Comparison of ENCODE assay signal across 16 cellular contexts in the genomic region with DNA sequence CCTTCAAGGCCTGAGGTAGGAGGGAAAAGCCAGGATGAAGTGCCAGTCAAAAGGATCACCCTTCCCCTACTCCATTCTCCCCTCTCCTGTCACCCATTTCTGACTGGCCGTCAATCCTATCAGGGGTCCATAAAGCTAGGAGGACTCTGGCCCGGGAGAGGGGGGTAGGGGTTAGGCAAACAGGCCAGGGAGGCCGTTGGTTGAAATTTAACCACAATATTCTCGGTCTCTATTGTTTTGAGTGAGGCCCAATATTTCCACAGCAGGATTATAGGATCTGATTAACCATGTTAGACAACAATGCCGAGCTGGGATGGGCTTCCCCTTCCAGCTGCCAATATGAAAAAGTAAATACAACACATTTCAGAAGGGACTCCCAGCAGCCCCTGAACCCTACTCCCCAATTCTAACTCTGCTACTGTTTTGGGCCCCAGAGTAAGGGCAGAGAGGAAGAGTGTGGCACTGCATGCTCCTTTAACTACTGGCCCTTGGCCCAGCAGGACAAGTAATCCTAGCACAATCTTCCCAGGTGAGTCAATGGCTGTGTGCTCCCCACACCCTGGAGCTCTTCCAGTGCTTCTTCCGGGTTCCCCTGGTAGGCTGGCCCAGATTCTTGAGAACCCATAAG. TPM values are rescaled to one million over a fixed set of nuclear protein-coding genes. Genes with fewer than 3 reads are reported as not detected.
A peak's percentile ranks its signal among the peaks of the same experiment; 100 is the strongest.
DNase-seq lines count a peak whose midpoint lies in the region; ATAC-seq and TF ChIP-seq lines count a peak whose summit lies in the region.
"Had no signal": no experiment of that assay in that cellular context is flagged by ENCODE, and none has a peak within 500 bp of the region (broad histone marks: within the 10 kb centered on the region; RNA-seq: fewer than 3 reads in every experiment).

No MANE protein-coding gene starts in this region.

- DNase-seq in Daoy (ENCODE audit: low read depth) (peak; percentile 19), IMR-90 (peak; percentile 43), epithelial cell of esophagus (ENCODE audit: low read depth) (peak; percentile 77), lung (ENCODE audit: low spot score) (no peak), anterior cingulate cortex (lab: John Stamatoyannopoulos, UW) (no peak), G401 (ENCODE audit: low spot score) (no peak)
- DNase-seq in activated T-helper 2 cell treated with anti-CD3 and anti-CD28 coated beads, Interferon-gamma antibody, Interleukin-2, Interleukin-4, amounts not matched to agents 10 μg/mL and 5 μg/mL and 100 μg/mL, durations not matched to agents 14 hours and 24 hours and 36 hours (ENCODE audit: low spot score) = no peak
- no peak for DNase-seq in activated CD4-positive, alpha-beta T cell treated with anti-CD3 and anti-CD28 coated beads, Interleukin-2, amount 50 U/mL, for 48 hours
- DNase-seq: activated gamma-delta T cell; hippocampal formation; natural killer cell; NCI-H2081; NCI-H526; stimulated activated CD4-positive, alpha-beta T cell treated with anti-CD3 and anti-CD28 coated beads, Interleukin-15, amount 100 ng/mL, for 24 hours had no signal

- no peaks in the 10 kb centered on the region for H3K4me1 Mint-ChIP-seq in activated T-helper 2 cell treated with anti-CD3 and anti-CD28 coated beads, Interferon-gamma antibody, Interleukin-2, Interleukin-4, amounts not matched to agents 10 μg/mL and 5 μg/mL and 100 μg/mL, durations not matched to agents 14 hours and 24 hours and 36 hours (ENCODE audit: low read depth)
- H3K4me1 Mint-ChIP-seq: natural killer cell had no signal

- H3K14ac ChIP-seq in IMR-90 (replicated peaks; ENCODE audit: low read depth, low read length) = no peak overlapping the region

- H3K9me3 ChIP-seq in IMR-90 (ENCODE audit: control insufficient read depth, insufficient read depth, low read length) (no peaks in the 10 kb centered on the region), lung (ENCODE audit: control insufficient read depth in 2 of 2, insufficient read depth in 1 of 2, low read length in 1 of 2) (no peaks in the 10 kb centered on the region)

- peaks cover 3% of the 10 kb centered on the region for H3K36me3 ChIP-seq in IMR-90 (ENCODE audit: control insufficient read depth, insufficient read depth, low read length)
- peaks cover 0 to 6% of the 10 kb centered on the region in 2 donors for H3K36me3 ChIP-seq in lung (ENCODE audit: control insufficient read depth in 2 of 2, insufficient read depth in 2 of 2, low read length in 2 of 2)

- no TSS peak for BruUV-seq in IMR-90 (replicated peaks; lab: Mats Ljungman, UMichigan)

- H4K5ac ChIP-seq in IMR-90 (ENCODE audit: low read depth, low read length) = no peak overlapping the region

- intact Hi-C loops in IMR-90 (cut with micrococcal nuclease) = no loop called here
- intact Hi-C loops in activated T-helper 2 cell treated with anti-CD3 and anti-CD28 coated beads, Interferon-gamma antibody, Interleukin-2, Interleukin-4, amounts not matched to agents 10 μg/mL and 5 μg/mL and 100 μg/mL, durations not matched to agents 14 hours and 24 hours and 36 hours (cut with micrococcal nuclease) = loop anchor here (5.0 kb wide), 1 partner anchor 81 kb away; no protein-coding TSS in a partner anchor

- H4K8ac ChIP-seq in IMR-90 (ENCODE audit: low read depth in 2 of 2, low read length in 2 of 2) = no peak overlapping the region

- H2BK20ac ChIP-seq in IMR-90 (ENCODE audit: low read depth, low read length) = no peak overlapping the region

- ATAC-seq in IMR-90 (ENCODE audit: low read depth) = no peak
- ATAC-seq in lung (ENCODE audit: insufficient read depth, low FRiP score) = peak; percentile 57
- ATAC-seq: natural killer cell had no signal

- TF ChIP-seq CTCF in IMR-90 (conservative IDR thresholded peaks at IDR 0.05; ENCODE audit: low read depth, low read length) = no peak
- no peak for TF ChIP-seq CTCF in epithelial cell of esophagus (IDR thresholded peaks at IDR 0.05; ENCODE audit: insufficient read depth, low read depth, low read length, missing control alignments)
- TF ChIP-seq CTCF in lung (IDR thresholded peaks at IDR 0.05; ENCODE audit: control extremely low read depth, extremely low read depth) = no peak

- no peak overlapping the region for H2AK9ac ChIP-seq in IMR-90 (replicated peaks; ENCODE audit: low read depth, low read length, poor library complexity)

- no peaks in the 10 kb centered on the region for H3K9me1 ChIP-seq in IMR-90 (ENCODE audit: insufficient read depth, low read length)

- no peak overlapping the region for H2BK15ac ChIP-seq in IMR-90 (ENCODE audit: low read depth, low read length)

- H3K27me3 Mint-ChIP-seq in activated T-helper 2 cell treated with anti-CD3 and anti-CD28 coated beads, Interferon-gamma antibody, Interleukin-2, Interleukin-4, amounts not matched to agents 10 μg/mL and 5 μg/mL and 100 μg/mL, durations not matched to agents 14 hours and 24 hours and 36 hours (ENCODE audit: low read depth) = no peaks in the 10 kb centered on the region

- POLR2A ChIA-PET in IMR-90 (lab: Charles Lee; ENCODE audit: unreplicated experiment) = no interaction called here

- CTCF ChIA-PET in IMR-90 (lab: Yijun Ruan, JAX) = interaction anchor here (1.3 kb wide), 2 partner anchors 33 to 48 kb away, joined by 3 to 8 read pairs; no protein-coding TSS in a partner anchor

- no peak overlapping the region for H2BK120ac ChIP-seq in IMR-90 (ENCODE audit: low read depth, low read length)

- H3K27ac Mint-ChIP-seq in activated T-helper 2 cell treated with anti-CD3 and anti-CD28 coated beads, Interferon-gamma antibody, Interleukin-2, Interleukin-4, amounts not matched to agents 10 μg/mL and 5 μg/mL and 100 μg/mL, durations not matched to agents 14 hours and 24 hours and 36 hours = no peak overlapping the region
- H3K27ac Mint-ChIP-seq: dendritic cell treated with granulocyte-macrophage colony-stimulating factor and Interleukin-4, amounts not matched to agents 40 ng/mL and 50 ng/mL, for 4 days; natural killer cell had no signal

- H3K23ac ChIP-seq in IMR-90 (ENCODE audit: low read depth, low read length) = no peak overlapping the region; the same call in 1 of the 2 replicates

- no peaks in the 10 kb centered on the region for H4K20me1 ChIP-seq in IMR-90 (ENCODE audit: insufficient read depth, low read length)

- H3K36me3 Mint-ChIP-seq in activated T-helper 2 cell treated with anti-CD3 and anti-CD28 coated beads, Interferon-gamma antibody, Interleukin-2, Interleukin-4, amounts not matched to agents 10 μg/mL and 5 μg/mL and 100 μg/mL, durations not matched to agents 14 hours and 24 hours and 36 hours (ENCODE audit: low read depth) = no peaks in the 10 kb centered on the region

- no peak overlapping the region for H3K4me3 ChIP-seq in IMR-90 (ENCODE audit: insufficient read depth, low read depth, low read length)
- H3K4me3 ChIP-seq in epithelial cell of esophagus (ENCODE audit: low read length) = no peak overlapping the region
- H3K4me3 ChIP-seq in lung = no peak overlapping the region

- H3K9ac ChIP-seq in IMR-90 (ENCODE audit: low read depth, low read length) = no peak overlapping the region

- H2BK5ac ChIP-seq in IMR-90 (ENCODE audit: low read depth, low read length, poor library complexity, severe bottlenecking) = no peak overlapping the region

- H3K56ac ChIP-seq in IMR-90 (ENCODE audit: extremely low read depth, insufficient read depth, low read length) = no peak overlapping the region

- dilution Hi-C loops in IMR-90 (cut with HindIII; ENCODE audit: low sequenced_read_pairs, unreplicated experiment) = no loop called here

- H3K4me1 ChIP-seq in IMR-90 (ENCODE audit: control insufficient read depth, insufficient read depth, low read length) = no peaks in the 10 kb centered on the region
- H3K4me1 ChIP-seq in lung (ENCODE audit: control insufficient read depth in 2 of 2, insufficient read depth in 2 of 2, low read length in 2 of 2) = no peaks in the 10 kb centered on the region

- no peak overlapping the region for H3K4me2 ChIP-seq in IMR-90 (ENCODE audit: low read depth, low read length)

- H2AFZ ChIP-seq in IMR-90 (replicated peaks; ENCODE audit: low read length, poor library complexity) = no peak overlapping the region

- H3K9me3 Mint-ChIP-seq in activated T-helper 2 cell treated with anti-CD3 and anti-CD28 coated beads, Interferon-gamma antibody, Interleukin-2, Interleukin-4, amounts not matched to agents 10 μg/mL and 5 μg/mL and 100 μg/mL, durations not matched to agents 14 hours and 24 hours and 36 hours = no peaks in the 10 kb centered on the region
- H3K9me3 Mint-ChIP-seq: dendritic cell treated with granulocyte-macrophage colony-stimulating factor and Interleukin-4, amounts not matched to agents 40 ng/mL and 50 ng/mL, for 4 days; natural killer cell had no signal

- no peak overlapping the region for H3K4me3 Mint-ChIP-seq in activated T-helper 2 cell treated with anti-CD3 and anti-CD28 coated beads, Interferon-gamma antibody, Interleukin-2, Interleukin-4, amounts not matched to agents 10 μg/mL and 5 μg/mL and 100 μg/mL, durations not matched to agents 14 hours and 24 hours and 36 hours (ENCODE audit: low read depth)
- H3K4me3 Mint-ChIP-seq: dendritic cell treated with granulocyte-macrophage colony-stimulating factor and Interleukin-4, amounts not matched to agents 40 ng/mL and 50 ng/mL, for 4 days; natural killer cell had no signal

- no peak overlapping the region for H4K91ac ChIP-seq in IMR-90 (ENCODE audit: insufficient read depth, low read depth, low read length)

- H3K27ac ChIP-seq in IMR-90 (ENCODE audit: insufficient read depth, low read length) (no peak overlapping the region), lung (ENCODE audit: low read depth in 1 of 2, low read length in 1 of 2) (no peak overlapping the region)

- no peak overlapping the region for H3K18ac ChIP-seq in IMR-90 (ENCODE audit: low read depth, low read length)

- no peak for TF ChIP-seq POLR2A in IMR-90 (IDR thresholded peaks at IDR 0.05; ENCODE audit: low read depth, low read length)

- no peak overlapping the region for H3K4ac ChIP-seq in IMR-90 (ENCODE audit: low read depth, low read length)

- peaks cover under 1% of the 10 kb centered on the region; the same call in 1 of the 2 replicates for H3K27me3 ChIP-seq in IMR-90 (ENCODE audit: control insufficient read depth, insufficient read depth, low read length)
- no peaks in the 10 kb centered on the region for H3K27me3 ChIP-seq in lung (ENCODE audit: control insufficient read depth, insufficient read depth)

- WGBS in IMR-90 (ENCODE audit: extremely low coverage in 2 of 2, insufficient read length in 1 of 2), 2 experiments = 100% methylated on average over 1 of the region's 6 CpGs; no CpG with 5 or more reads in 1 of the 2 experiments
- 70 to 83% methylated on average over 6 of the region's 6 CpGs for WGBS in lung, 2 donors

- no peak for TF ChIP-seq RAD21 in IMR-90 (IDR thresholded peaks at IDR 0.05; ENCODE audit: low read length)

- H2AK5ac ChIP-seq in IMR-90 (ENCODE audit: low read depth, low read length) = no peak overlapping the region

- no peaks in the 10 kb centered on the region for H3K79me1 ChIP-seq in IMR-90 (ENCODE audit: low read depth in 1 of 2, low read length in 2 of 2)

- in situ Hi-C loops in IMR-90 (cut with MboI; ENCODE audit: low sequenced_read_pairs) = no loop called here
- in situ Hi-C loops in G401 (cut with HindIII; ENCODE audit: low sequenced_read_pairs) = no loop called here

RNA-seq across cellular contexts. Expression of gene IHH, which starts 10.6 kb away (rescaled TPM):
- total RNA-seq in Daoy (2014; rRNA removed; shearing (Covaris generic)) = not detected in 2 replicates
- total RNA-seq in IMR-90 (2012; rRNA removed) (not detected in 2 replicates), lung (1 to 10 TPM; 2.2 to 4.4 TPM)
- polyA plus RNA-seq in IMR-90 (2012; rRNA removed) (not detected in 2 replicates), lung (1 to 10 TPM in 1 of 2 donors, under 1 TPM in 1; 0.55 to 1.8 TPM)
- polyA plus RNA-seq in IMR-90 (2012; cell fraction: cytosol; rRNA removed) = 0.01 TPM in 1 of 2 replicates, not detected in the other
- 0.02 TPM in 1 of 2 replicates, not detected in the other for polyA plus RNA-seq in IMR-90 (2012; cell fraction: nucleus; rRNA removed; ENCODE audit: low replicate concordance)
- 0.09 TPM in 1 of 2 replicates, not detected in the other for total RNA-seq in activated T-helper 2 cell treated with anti-CD3 and anti-CD28 coated beads, Interferon-gamma antibody, Interleukin-2, Interleukin-4, amounts not matched to agents 10 μg/mL and 5 μg/mL and 100 μg/mL, durations not matched to agents 14 hours and 24 hours and 36 hours
- total RNA-seq in G401 (2014; rRNA removed; shearing (Covaris generic)) = not detected in 2 replicates
- total RNA-seq: fibroblast of lung, natural killer cell had no signal
- polyA plus RNA-seq: fibroblast of lung had no signal

RNA-seq across cellular contexts. Expression of gene CFAP65, which starts 30.0 kb away (rescaled TPM):
- 0.11 TPM in 1 of 2 replicates, not detected in the other for total RNA-seq in Daoy (2014; rRNA removed; shearing (Covaris generic))
- total RNA-seq in IMR-90 (2012; rRNA removed) (not detected in 2 replicates), lung (10 to 100 TPM; 10.3 to 16.5 TPM)
- polyA plus RNA-seq in IMR-90 (2012; rRNA removed) (not detected in 2 replicates), lung (1 to 10 TPM; 3.9 to 5.8 TPM)
- polyA plus RNA-seq in IMR-90 (2012; cell fraction: cytosol; rRNA removed) = not detected in 2 replicates
- 0.01 TPM in 1 of 2 replicates, not detected in the other for polyA plus RNA-seq in IMR-90 (2012; cell fraction: nucleus; rRNA removed; ENCODE audit: low replicate concordance)
- not detected in 2 replicates for total RNA-seq in activated T-helper 2 cell treated with anti-CD3 and anti-CD28 coated beads, Interferon-gamma antibody, Interleukin-2, Interleukin-4, amounts not matched to agents 10 μg/mL and 5 μg/mL and 100 μg/mL, durations not matched to agents 14 hours and 24 hours and 36 hours
- not detected in 2 replicates for total RNA-seq in G401 (2014; rRNA removed; shearing (Covaris generic))
- total RNA-seq: fibroblast of lung, natural killer cell had no signal
- polyA plus RNA-seq: fibroblast of lung had no signal

Comparison
In these comparisons a context has a peak if more than half of its experiments do, and no peak if none do; other contexts are left out.
1. DNase-seq: peak in Daoy (single experiment), IMR-90 (single experiment) and epithelial cell of esophagus (single experiment); none in lung (single experiment), activated T-helper 2 cell treated with anti-CD3 and anti-CD28 coated beads, Interferon-gamma antibody, Interleukin-2, Interleukin-4, amounts not matched to agents 10 μg/mL and 5 μg/mL and 100 μg/mL, durations not matched to agents 14 hours and 24 hours and 36 hours (single experiment), anterior cingulate cortex (0 of 58), G401 (single experiment) and activated CD4-positive, alpha-beta T cell treated with anti-CD3 and anti-CD28 coated beads, Interleukin-2, amount 50 U/mL, for 48 hours (0 of 2).
2. RNA of gene CFAP65, which starts 30.0 kb away (total RNA-seq): 10.3 to 16.5 TPM in lung; 0.11 TPM in Daoy, not detected in IMR-90, not detected in activated T-helper 2 cell treated with anti-CD3 and anti-CD28 coated beads, Interferon-gamma antibody, Interleukin-2, Interleukin-4, amounts not matched to agents 10 μg/mL and 5 μg/mL and 100 μg/mL, durations not matched to agents 14 hours and 24 hours and 36 hours and not detected in G401; every median in the first group is over 10 times any median in the second.